ENCODE assay signal across 8 cellular contexts in genomic region chr13:45464687-45465453, GRCh38. TPM values are rescaled to one million over a fixed set of nuclear protein-coding genes. Genes with fewer than 3 reads are reported as not detected.
DNase-seq lines count a peak whose midpoint lies in the region; ATAC-seq and TF ChIP-seq lines count a peak whose summit lies in the region.

A gene with protein sequence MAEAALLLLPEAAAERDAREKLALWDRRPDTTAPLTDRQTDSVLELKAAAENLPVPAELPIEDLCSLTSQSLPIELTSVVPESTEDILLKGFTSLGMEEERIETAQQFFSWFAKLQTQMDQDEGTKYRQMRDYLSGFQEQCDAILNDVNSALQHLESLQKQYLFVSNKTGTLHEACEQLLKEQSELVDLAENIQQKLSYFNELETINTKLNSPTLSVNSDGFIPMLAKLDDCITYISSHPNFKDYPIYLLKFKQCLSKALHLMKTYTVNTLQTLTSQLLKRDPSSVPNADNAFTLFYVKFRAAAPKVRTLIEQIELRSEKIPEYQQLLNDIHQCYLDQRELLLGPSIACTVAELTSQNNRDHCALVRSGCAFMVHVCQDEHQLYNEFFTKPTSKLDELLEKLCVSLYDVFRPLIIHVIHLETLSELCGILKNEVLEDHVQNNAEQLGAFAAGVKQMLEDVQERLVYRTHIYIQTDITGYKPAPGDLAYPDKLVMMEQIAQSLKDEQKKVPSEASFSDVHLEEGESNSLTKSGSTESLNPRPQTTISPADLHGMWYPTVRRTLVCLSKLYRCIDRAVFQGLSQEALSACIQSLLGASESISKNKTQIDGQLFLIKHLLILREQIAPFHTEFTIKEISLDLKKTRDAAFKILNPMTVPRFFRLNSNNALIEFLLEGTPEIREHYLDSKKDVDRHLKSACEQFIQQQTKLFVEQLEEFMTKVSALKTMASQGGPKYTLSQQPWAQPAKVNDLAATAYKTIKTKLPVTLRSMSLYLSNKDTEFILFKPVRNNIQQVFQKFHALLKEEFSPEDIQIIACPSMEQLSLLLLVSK (plus strand): TSS chr13:45464939. CDS start chr13:45465037, 98 bp downstream.

- H3K4me1 Mint-ChIP-seq in neural progenitor cell = peaks cover 23% of the 10 kb centered on the region

- peak within 1 kb of the TSS; percentile 76 for H3K27ac Mint-ChIP-seq in neural progenitor cell

- H3K27ac ChIP-seq in foreskin keratinocyte = peak within 1 kb of the TSS; percentile 87
- peak within 1 kb of the TSS; percentile 96 for H3K27ac ChIP-seq in neural progenitor cell

- TF ChIP-seq CTCF in foreskin keratinocyte (conservative IDR thresholded peaks at IDR 0.05) = peak; percentile 80
- TF ChIP-seq CTCF in neural progenitor cell (IDR thresholded peaks at IDR 0.05) = peak; percentile 44

- DNase-seq in GM04503 (ENCODE audit: low read depth) (peak; percentile 92), HEK293T (ENCODE audit: extremely low spot score) (peak; percentile 91), MV-4-11 (lab: John Stamatoyannopoulos, UW) (peak; percentile 98), SK-MEL-5 (ENCODE audit: low read depth, low spot score) (peak; percentile 98), foreskin keratinocyte (peak; percentile 96 to 98), neural progenitor cell (ENCODE audit: low spot score) (peak; percentile 93), stromal cell of bone marrow (ENCODE audit: low read depth) (peak; percentile 96)
- DNase-seq in activated naive CD4-positive, alpha-beta T cell treated with Interleukin-2 at 50 U/mL for 16 hours = peak; percentile 96

- H3K79me2 ChIP-seq in neural progenitor cell (ENCODE audit: low read depth) = peaks cover 48% of the 10 kb centered on the region

- H3K36me3 ChIP-seq in neural progenitor cell = no peaks in the 10 kb centered on the region

- peak within 1 kb of the TSS; percentile 70 for H3K9ac ChIP-seq in neural progenitor cell

- H3K4me3 ChIP-seq in neural progenitor cell = peak within 1 kb of the TSS; percentile 96

- POLR2A ChIA-PET in HEK293T (lab: Yijun Ruan, JAX) = interaction anchor here (0.7 to 1.8 kb wide), 7 partner anchors 11 to 49 kb away, joined by 3 to 7 read pairs (median 3); partner anchors contain the start of gene SLC25A30

- H4K20me1 ChIP-seq in neural progenitor cell (ENCODE audit: low read depth) = peaks cover 37% of the 10 kb centered on the region

- peak within 1 kb of the TSS; percentile 97 for H2AFZ ChIP-seq in neural progenitor cell (replicated peaks)

- H3F3A ChIP-seq in neural progenitor cell (ENCODE audit: low read depth) = peaks cover 23% of the 10 kb centered on the region

- ATAC-seq in foreskin keratinocyte = peak; percentile 94

- peak within 1 kb of the TSS; percentile 93 for H3K4me3 Mint-ChIP-seq in neural progenitor cell

- H3K27me3 ChIP-seq in foreskin keratinocyte = no peaks in the 10 kb centered on the region
- peaks cover 31% of the 10 kb centered on the region for H3K27me3 ChIP-seq in neural progenitor cell

- no peaks in the 10 kb centered on the region for H3K9me3 ChIP-seq in neural progenitor cell (ENCODE audit: low read depth)

- H3K4me2 ChIP-seq in neural progenitor cell = peak within 1 kb of the TSS; percentile 94

- H3K4me1 ChIP-seq in foreskin keratinocyte (peaks cover 8% of the 10 kb centered on the region), neural progenitor cell (peaks cover 8% of the 10 kb centered on the region)

- H3K36me3 Mint-ChIP-seq in neural progenitor cell = peaks cover 7% of the 10 kb centered on the region

- H3K9me3 Mint-ChIP-seq in neural progenitor cell = no peaks in the 10 kb centered on the region

- CTCF ChIA-PET in HEK293T (lab: Yijun Ruan, JAX) = no interaction called here

- H3K27me3 Mint-ChIP-seq in neural progenitor cell (ENCODE audit: insufficient read depth, low read depth) = no peaks in the 10 kb centered on the region

- in situ Hi-C loops in SK-MEL-5 (cut with HindIII; ENCODE audit: low pct_unique_long_range_greater_than_20kb, low sequenced_read_pairs) = no loop called here

TF ChIP-seq in HEK293T, 16 proteins besides CTCF, POLR2A, EP300 and RAD21:
- TF ChIP-seq SUZ12 (IDR thresholded peaks at IDR 0.05) = no peak
- TF ChIP-seq ZNF384 (IDR thresholded peaks at IDR 0.05) = peak; percentile 54; the same call in 1 of the 2 replicates
- TF ChIP-seq ELF4 (IDR thresholded peaks at IDR 0.05) = peak; percentile 89

RNA-seq across cellular contexts. Expression of the gene that starts here (rescaled TPM):
- total RNA-seq in SK-MEL-5 (2014; rRNA removed; shearing (Covaris generic)) = 37.8 and 39.2 TPM in 2 replicates
- polyA plus RNA-seq in SK-MEL-5 (2015; cell fraction: cytosol; rRNA removed) = 21.9 and 30.3 TPM in 2 replicates
- polyA plus RNA-seq in SK-MEL-5 (2015; cell fraction: nucleus; rRNA removed) = 72.8 and 93.5 TPM in 2 replicates
- 21.7 and 25.7 TPM in 2 replicates for total RNA-seq in foreskin keratinocyte
- 11.6 and 12.1 TPM in 2 replicates for polyA plus RNA-seq in foreskin keratinocyte
- total RNA-seq in neural progenitor cell (ENCODE audit: low replicate concordance) = 26.2 and 36.0 TPM in 2 replicates

Comparison
In these comparisons a context has a peak if more than half of its experiments do, and no peak if none do; other contexts are left out.
1. Peak in every context shown above with its lines: DNase-seq, ATAC-seq, H3K4me3 ChIP-seq and H3K27ac ChIP-seq.